20 cellular contexts compared by ENCODE assay signal in the genomic region with DNA sequence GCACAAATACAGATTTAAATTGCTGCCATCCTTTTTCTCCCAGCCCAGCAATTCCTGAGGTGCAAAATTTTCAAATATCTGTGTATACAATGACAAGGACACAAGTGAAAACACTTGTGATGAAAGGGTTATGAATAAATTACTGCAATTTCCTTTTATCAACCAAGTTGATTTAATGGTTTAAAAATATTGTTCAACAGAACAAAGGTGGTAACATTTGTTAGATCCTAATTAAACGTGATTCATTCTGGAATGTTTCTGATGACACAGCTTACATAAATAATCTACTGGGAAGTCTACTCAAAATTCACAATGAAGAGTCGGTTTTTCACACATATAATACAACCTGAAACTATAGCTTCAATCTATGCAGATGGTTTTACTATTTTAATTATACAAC. TPM values are rescaled to one million over a fixed set of nuclear protein-coding genes. Genes with fewer than 3 reads are reported as not detected.
DNase-seq lines count a peak whose midpoint lies in the region; ATAC-seq, FAIRE-seq and TF ChIP-seq lines count a peak whose summit lies in the region.
"Had no signal": no experiment of that assay in that cellular context is flagged by ENCODE, and none has a peak within 500 bp of the region (broad histone marks: within the 10 kb centered on the region; RNA-seq: fewer than 3 reads in every experiment).

No MANE protein-coding gene starts in this region.

- no peaks in the 10 kb centered on the region for H3K27me3 Mint-ChIP-seq in MCF 10A (ENCODE audit: insufficient read depth, unreplicated experiment)
- H3K27me3 Mint-ChIP-seq: activated CD4-positive, alpha-beta T cell treated with anti-CD3 and anti-CD28 coated beads, Interleukin-2, amount 10 ng/mL, durations not matched to agents 24 days and 14 days; CD4-positive, CD25-positive, alpha-beta regulatory T cell; dendritic cell treated with granulocyte-macrophage colony-stimulating factor and Interleukin-4, amounts not matched to agents 40 ng/mL and 50 ng/mL, for 4 days had no signal

- H3K9me3 ChIP-seq in breast epithelium, result no peaks in the 10 kb centered on the region
- no peaks in the 10 kb centered on the region for H3K9me3 ChIP-seq in adrenal gland (replicated peaks in 1 of 3)
- H3K9me3 ChIP-seq in HepG2 (ENCODE audit: low read length), result no peaks in the 10 kb centered on the region
- H3K9me3 ChIP-seq: ascending aorta, esophagus squamous epithelium, upper lobe of left lung had no signal

- POLR2A ChIA-PET in MCF 10A (lab: Yijun Ruan, JAX) (interaction anchor here (0.7 to 8.0 kb wide), 10 partner anchors 9 to 116 kb away, joined by 3 to 71 read pairs (median 9); partner anchors contain the start of genes B4GALT5 and SLC9A8), HepG2 (lab: Yijun Ruan, JAX) (interaction anchor here (1.3 to 1.5 kb wide), 3 partner anchors 17 to 116 kb away, joined by 4 to 6 read pairs (median 4); partner anchors contain the start of genes B4GALT5 and SLC9A8)

- H2AFZ ChIP-seq in HepG2 (ENCODE audit: low read length), result no peak overlapping the region

- peaks cover 53% of the 10 kb centered on the region for H3K4me1 Mint-ChIP-seq in MCF 10A (ENCODE audit: insufficient read depth, unreplicated experiment)

- ATAC-seq in HepG2 (no peak), GM19351 (IDR thresholded peaks at IDR 0.05; ENCODE audit: unreplicated experiment) (no peak)

- TF ChIP-seq POLR2A in breast epithelium (IDR thresholded peaks at IDR 0.05) (no peak), adrenal gland (IDR thresholded peaks at IDR 0.05) (no peak), HepG2 (IDR thresholded peaks at IDR 0.05; ENCODE audit: insufficient read depth in 1 of 2, low read depth in 2 of 2, low read length in 2 of 2) (no peak)

- TF ChIP-seq CTCF in MCF 10A (IDR thresholded peaks at IDR 0.05; ENCODE audit: unreplicated experiment), result no peak
- TF ChIP-seq CTCF in breast epithelium (IDR thresholded peaks at IDR 0.05), result no peak
- no peak for TF ChIP-seq CTCF in adrenal gland (IDR thresholded peaks at IDR 0.05)
- TF ChIP-seq CTCF in HepG2 (CRISPR knock-in tag; IDR thresholded peaks at IDR 0.05), result no peak

- H3K4me2 ChIP-seq in HepG2 (ENCODE audit: low read depth, low read length), result no peak overlapping the region

- FAIRE-seq in HepG2 (lab: Jason Lieb, UNC), result no peak

- H3K27ac Mint-ChIP-seq in MCF 10A (ENCODE audit: low read depth, unreplicated experiment), result peak overlapping the region; percentile 59
- H3K27ac Mint-ChIP-seq: activated CD4-positive, alpha-beta T cell treated with anti-CD3 and anti-CD28 coated beads, Interleukin-2, amount 10 ng/mL, durations not matched to agents 24 days and 14 days; CD4-positive, CD25-positive, alpha-beta regulatory T cell; dendritic cell treated with granulocyte-macrophage colony-stimulating factor and Interleukin-4, amounts not matched to agents 40 ng/mL and 50 ng/mL, for 4 days had no signal

- H4K20me1 ChIP-seq in HepG2 (ENCODE audit: insufficient read depth, low read length), result peaks cover 17% of the 10 kb centered on the region; the same call in 1 of the 2 replicates

- BruUV-seq in MCF 10A (replicated peaks; lab: Mats Ljungman, UMichigan), result no TSS peak
- BruUV-seq in HepG2 (replicated peaks; lab: Mats Ljungman, UMichigan), result no TSS peak

- in situ Hi-C loops in HepG2 (cut with HindIII; ENCODE audit: extremely low pct_ligation_motif_present, low pct_unique_long_range_greater_than_20kb), result no loop called here

- 31 to 34% (median 32%) methylated on average over 2 of the region's 2 CpGs for WGBS in adrenal gland, 4 donors
- WGBS in HepG2 (ENCODE audit: low lambda C conversion rate), result 82% methylated on average over 2 of the region's 2 CpGs

- peaks cover 5% of the 10 kb centered on the region for H3K36me3 Mint-ChIP-seq in MCF 10A (ENCODE audit: insufficient read depth, unreplicated experiment)
- H3K36me3 Mint-ChIP-seq: CD4-positive, CD25-positive, alpha-beta regulatory T cell had no signal

- no peak overlapping the region for H3K9ac ChIP-seq in HepG2 (ENCODE audit: insufficient read depth, low read depth, low read length)

- peaks cover 100% of the 10 kb centered on the region for H3K79me2 ChIP-seq in HepG2 (ENCODE audit: insufficient read depth, low read length)

- CTCF ChIA-PET in MCF 10A (lab: Yijun Ruan, JAX), result interaction anchor here (0.6 to 1.4 kb wide), 5 partner anchors 22 to 149 kb away, joined by 3 to 4 read pairs (median 3); no protein-coding TSS in a partner anchor
- CTCF ChIA-PET in HepG2 (lab: Yijun Ruan, JAX; ENCODE audit: low intra/inter-chr PET ratio, low total read pairs), result no interaction called here

- peak overlapping the region in 1 of 2 donors; percentile 29 for H3K27ac ChIP-seq in breast epithelium
- peak overlapping the region in 3 of 5 donors; percentile 41 to 55 (median 47) for H3K27ac ChIP-seq in adrenal gland
- peak overlapping the region; percentile 20 for H3K27ac ChIP-seq in HepG2 (ENCODE audit: extremely low read length, insufficient read depth, low read length)
- H3K27ac ChIP-seq: ascending aorta had no signal

- intact Hi-C loops in MCF 10A (cut with micrococcal nuclease), result no loop called here
- intact Hi-C loops in breast epithelium (cut with DNase I; ENCODE audit: low total_unique reads), result no loop called here
- intact Hi-C loops in adrenal gland (cut with DNase I), result no loop called here
- intact Hi-C loops in HepG2 (cut with micrococcal nuclease; ENCODE audit: unreplicated experiment), result no loop called here

- no peaks in the 10 kb centered on the region for H3K9me3 Mint-ChIP-seq in MCF 10A (ENCODE audit: unreplicated experiment)
- H3K9me3 Mint-ChIP-seq: activated CD4-positive, alpha-beta T cell treated with anti-CD3 and anti-CD28 coated beads, Interleukin-2, amount 10 ng/mL, durations not matched to agents 24 days and 14 days; CD4-positive, CD25-positive, alpha-beta regulatory T cell; dendritic cell treated with granulocyte-macrophage colony-stimulating factor and Interleukin-4, amounts not matched to agents 40 ng/mL and 50 ng/mL, for 4 days; H9 had no signal

- TF ChIP-seq RAD21 in HepG2 (CRISPR knock-in tag; IDR thresholded peaks at IDR 0.05), result no peak

- H3K4me3 Mint-ChIP-seq in MCF 10A (ENCODE audit: unreplicated experiment), result no peak overlapping the region
- H3K4me3 Mint-ChIP-seq: activated CD4-positive, alpha-beta T cell treated with anti-CD3 and anti-CD28 coated beads, Interleukin-2, amount 10 ng/mL, durations not matched to agents 24 days and 14 days; CD4-positive, CD25-positive, alpha-beta regulatory T cell; dendritic cell treated with granulocyte-macrophage colony-stimulating factor and Interleukin-4, amounts not matched to agents 40 ng/mL and 50 ng/mL, for 4 days; H9 had no signal

- H3K4me3 ChIP-seq in breast epithelium (no peak overlapping the region), adrenal gland (no peak overlapping the region), HepG2 (replicated peaks in 1 of 3; ENCODE audit: insufficient read depth in 1 of 3, low read depth in 2 of 3, low read length in 3 of 3) (no peak overlapping the region)
- H3K4me3 ChIP-seq: ascending aorta, esophagus squamous epithelium, upper lobe of left lung had no signal

- H3K36me3 ChIP-seq in breast epithelium, result no peaks in the 10 kb centered on the region
- no peaks in the 10 kb centered on the region for H3K36me3 ChIP-seq in adrenal gland (replicated peaks in 1 of 2)
- H3K36me3 ChIP-seq in HepG2 (replicated peaks in 1 of 2; ENCODE audit: control insufficient read depth in 1 of 2, insufficient read depth in 2 of 2, low read length in 2 of 2), result no peaks in the 10 kb centered on the region; a peak in 1 of 5 replicates
- H3K36me3 ChIP-seq: ascending aorta, esophagus squamous epithelium, upper lobe of left lung had no signal

- DNase-seq in MCF 10A (ENCODE audit: unreplicated experiment) (no peak), breast epithelium (ENCODE audit: low spot score in 2 of 2) (no peak), adrenal gland (no peak), HepG2 (ENCODE audit: low spot score) (no peak), NCI-H2227 (lab: John Stamatoyannopoulos, UW; ENCODE audit: unreplicated experiment) (no peak), Kasumi-1 (lab: John Stamatoyannopoulos, UW) (no peak)
- DNase-seq in activated effector memory CD4-positive, alpha-beta T cell treated with anti-CD3 and anti-CD28 coated beads, Interleukin-2, amount 50 U/mL, for 16 hours, result no peak
- DNase-seq: ACHN; activated CD4-positive, alpha-beta T cell treated with anti-CD3 and anti-CD28 coated beads, Interleukin-2, amount 10 ng/mL, durations not matched to agents 24 days and 14 days; activated CD8-positive, alpha-beta memory T cell treated with anti-CD3 and anti-CD28 coated beads, Interleukin-2, amount 50 U/mL, for 48 hours; CD4-positive, CD25-positive, alpha-beta regulatory T cell; esophagus squamous epithelium; H9; NCI-H1436 treated with DMSO at 0.1 percent for 48 hours; SIG-M5; stimulated activated naive CD4-positive, alpha-beta T cell had no signal

- TF ChIP-seq EP300 in HepG2 (IDR thresholded peaks at IDR 0.05; ENCODE audit: low read depth in 2 of 2, low read length in 2 of 2) (no peak), HepG2 (CRISPR knock-in tag; IDR thresholded peaks at IDR 0.05; ENCODE audit: borderline replicate concordance) (no peak)

- H3K4me1 ChIP-seq in breast epithelium (no peaks in the 10 kb centered on the region), adrenal gland (replicated peaks in 1 of 2) (peaks cover 43 to 84% of the 10 kb centered on the region in 2 donors), HepG2 (ENCODE audit: insufficient read depth, low read length) (peaks cover 96% of the 10 kb centered on the region)

- no peaks in the 10 kb centered on the region for H3K27me3 ChIP-seq in breast epithelium
- H3K27me3 ChIP-seq in adrenal gland, result no peaks in the 10 kb centered on the region
- H3K27me3 ChIP-seq in HepG2 (ENCODE audit: control insufficient read depth in 1 of 2, insufficient read depth in 2 of 2, low read length in 2 of 2), result no peaks in the 10 kb centered on the region
- H3K27me3 ChIP-seq: ascending aorta, esophagus squamous epithelium, upper lobe of left lung had no signal

RNA-seq across cellular contexts. Expression of gene B4GALT5, which starts 17.1 kb away (rescaled TPM):
- total RNA-seq in MCF 10A (2022) (17.1 and 19.7 TPM in 2 replicates), breast epithelium (10 to 100 TPM; 16.8 to 33.8 (median 22.1) TPM), adrenal gland (100 to 1,000 TPM in 2 of 8 donors, 10 to 100 TPM in 6; 47.4 to 137 (median 69.1) TPM), HepG2 (2016; rRNA removed; fragmentation: Illumina TruSeq; extraction: Trizol) (26.7 and 30.9 TPM in 2 replicates)
- polyA plus RNA-seq in adrenal gland (10 to 100 TPM; 14.2 to 77.7 (median 18.1) TPM), HepG2 (2011; rRNA removed) (27.3 and 29.3 TPM in 2 replicates)
- 8.0 and 8.5 TPM in 2 replicates for total RNA-seq in HepG2 (2016; cell fraction: cytosol; rRNA removed; fragmentation: Illumina TruSeq; extraction: Trizol; ENCODE audit: low read depth)
- total RNA-seq in HepG2 (2016; cell fraction: insoluble cytoplasmic fraction; rRNA removed; fragmentation: Illumina TruSeq; extraction: Trizol), result 22.9 and 29.9 TPM in 2 replicates
- 33.9 and 36.1 TPM in 2 replicates for total RNA-seq in HepG2 (2016; cell fraction: membrane; rRNA removed; fragmentation: Illumina TruSeq; extraction: Trizol)
- total RNA-seq in HepG2 (2016; cell fraction: nucleus; rRNA removed; fragmentation: Illumina TruSeq; extraction: Trizol), result 27.2 and 29.5 TPM in 2 replicates
- polyA plus RNA-seq in HepG2 (2011; cell fraction: cytosol; rRNA removed), result 18.3 and 27.5 TPM in 2 replicates
- 11.9 and 15.8 TPM in 2 replicates for polyA plus RNA-seq in HepG2 (2011; cell fraction: nucleus; rRNA removed)
- polyA plus RNA-seq in HepG2 (2012), result 18.1 and 19.7 TPM in 2 replicates
- polyA plus RNA-seq in HepG2 (2016; cell fraction: cytosol; fragmentation: Illumina TruSeq; extraction: Trizol; ENCODE audit: low read depth), result 5.4 and 5.7 TPM in 2 replicates
- 22.6 and 24.2 TPM in 2 replicates for polyA plus RNA-seq in HepG2 (2016; cell fraction: insoluble cytoplasmic fraction; fragmentation: Illumina TruSeq; extraction: Trizol; ENCODE audit: low read depth)
- 22.9 and 23.5 TPM in 2 replicates for polyA plus RNA-seq in HepG2 (2016; cell fraction: membrane; fragmentation: Illumina TruSeq; extraction: Trizol; ENCODE audit: low read depth)
- 42.1 and 46.2 TPM in 2 replicates for polyA plus RNA-seq in HepG2 (2016; cell fraction: nucleus; fragmentation: Illumina TruSeq; extraction: Trizol; ENCODE audit: insufficient read depth, low read depth)
- polyA minus RNA-seq in HepG2 (2011; rRNA and poly(A)+ RNA removed; ENCODE audit: low replicate concordance), result 38.2 and 60.8 TPM in 2 replicates
- 22.1 and 24.1 TPM in 2 replicates for polyA minus RNA-seq in HepG2 (2011; cell fraction: cytosol; rRNA and poly(A)+ RNA removed)
- polyA minus RNA-seq in HepG2 (2011; cell fraction: nucleus; rRNA and poly(A)+ RNA removed), result 13.5 and 18.5 TPM in 2 replicates
